ENCODE assay signal across 1 cellular context in the genomic region with DNA sequence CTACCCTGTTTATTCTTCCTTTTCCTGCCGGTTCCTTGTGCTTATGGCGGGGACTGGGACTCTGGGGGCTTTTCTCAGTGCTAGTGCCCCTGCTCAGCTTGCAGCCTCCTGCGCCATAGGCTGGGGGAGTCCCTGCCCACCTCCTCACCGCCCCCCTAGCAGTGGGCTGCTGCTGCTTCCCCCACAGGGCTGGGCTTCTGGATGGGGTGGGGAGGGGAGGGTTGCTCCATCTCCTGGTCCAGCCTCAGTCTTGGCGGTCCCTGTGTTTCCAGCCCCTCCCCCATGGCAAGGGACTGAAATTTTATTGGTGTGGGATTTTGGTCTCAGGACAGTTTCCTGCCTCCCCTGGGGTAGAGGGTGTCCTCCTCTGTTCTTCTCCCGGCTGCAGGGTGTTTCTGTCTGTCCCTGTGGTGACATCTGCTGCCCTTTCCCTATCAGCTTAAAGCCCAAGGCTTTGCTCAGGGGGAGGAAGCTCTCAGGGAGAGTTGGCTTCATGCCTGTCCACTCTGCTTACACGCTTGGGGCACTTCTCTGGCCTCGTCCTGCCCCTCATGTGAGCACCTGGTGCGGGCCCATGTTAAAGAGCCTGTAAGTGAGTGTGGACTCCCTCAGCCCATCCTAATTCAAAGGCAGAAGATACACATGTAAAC.
TF ChIP-seq lines count a peak whose summit lies in the region.

No MANE protein-coding gene starts in this region.

TF ChIP-seq in GM23338, 12 proteins besides CTCF, POLR2A, EP300 and RAD21 (continued from another document):
- no peak for TF ChIP-seq ZNF462 (CRISPR knock-in tag; IDR thresholded peaks at IDR 0.05)
